22 cellular contexts compared by ENCODE assay signal in the genomic region with DNA sequence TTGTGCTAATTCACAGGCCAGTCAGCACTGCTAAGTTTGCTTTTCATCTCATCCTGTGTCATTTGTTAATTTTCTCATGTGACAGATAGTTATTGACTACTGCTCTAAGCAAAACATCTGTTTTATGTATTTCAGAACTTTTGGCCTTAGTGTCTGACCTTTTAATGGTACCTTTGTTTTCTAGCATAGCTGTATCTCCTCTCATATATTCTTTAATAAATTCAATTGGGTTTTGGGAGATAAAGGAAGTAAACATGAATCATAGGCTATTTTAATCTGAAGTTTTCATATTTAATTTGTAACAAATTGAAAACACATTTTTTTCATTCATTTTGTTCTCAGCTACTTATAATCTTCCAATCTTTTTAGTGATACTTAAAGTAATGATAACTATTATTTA. TPM values are rescaled to one million over a fixed set of nuclear protein-coding genes. Genes with fewer than 3 reads are reported as not detected.
DNase-seq lines count a peak whose midpoint lies in the region; ATAC-seq and FAIRE-seq lines count a peak whose summit lies in the region.
"Had no signal": no experiment of that assay in that cellular context is flagged by ENCODE, and none has a peak within 500 bp of the region (broad histone marks: within the 10 kb centered on the region; RNA-seq: fewer than 3 reads in every experiment).

No MANE protein-coding gene starts in this region.

- H3K14ac ChIP-seq in mesenchymal stem cell (ENCODE audit: low read length in 2 of 2): no peak overlapping the region

- no peak overlapping the region for H2BK120ac ChIP-seq in mesenchymal stem cell (ENCODE audit: low read depth, low read length)

- H3K4me1 ChIP-seq in mesenchymal stem cell (ENCODE audit: control insufficient read depth, insufficient read depth, low read depth, low read length): no peaks in the 10 kb centered on the region
- H3K4me1 ChIP-seq: BLaER1, Caco-2 had no signal

- H3K36me3 ChIP-seq in SK-N-MC (ENCODE audit: insufficient read depth, low read length) (0 out of 2 replicates have a peak, but pooled peaks cover 4% of the 10 kb centered on the region), mesenchymal stem cell (ENCODE audit: control insufficient read depth in 1 of 2, insufficient read depth in 2 of 2, low read depth in 1 of 2, low read length in 2 of 2) (no peaks in the 10 kb centered on the region)
- H3K36me3 ChIP-seq: BLaER1 had no signal

- H3K4ac ChIP-seq in mesenchymal stem cell (ENCODE audit: low read depth in 1 of 2, low read length in 2 of 2): no peak overlapping the region

- no peak overlapping the region for H4K8ac ChIP-seq in mesenchymal stem cell (ENCODE audit: low read length)

- no peak overlapping the region for H2AK5ac ChIP-seq in mesenchymal stem cell (ENCODE audit: low read length, severe bottlenecking)

- peak overlapping the region; percentile 71 for H3K27ac ChIP-seq in SK-N-MC
- H3K27ac ChIP-seq in mesenchymal stem cell (ENCODE audit: low read length, poor library complexity, severe bottlenecking): no peak overlapping the region
- H3K27ac ChIP-seq: BLaER1, C4-2B had no signal

- ATAC-seq in T-helper 17 cell (no peak), GM18502 (IDR thresholded peaks at IDR 0.05; ENCODE audit: poor library complexity, unreplicated experiment) (no peak)
- ATAC-seq: CD8-positive, alpha-beta T cell; GM23338; HCT116 had no signal

- no peak overlapping the region for H2BK15ac ChIP-seq in mesenchymal stem cell (ENCODE audit: low read depth, poor library complexity, severe bottlenecking)

- no peak overlapping the region for H4K91ac ChIP-seq in mesenchymal stem cell (ENCODE audit: low read length)

- no peak overlapping the region for H3K18ac ChIP-seq in mesenchymal stem cell (ENCODE audit: low read depth in 1 of 2, low read length in 2 of 2)

- H3K4me3 Mint-ChIP-seq in T-helper 17 cell: no peak overlapping the region
- no peak overlapping the region for H3K4me3 Mint-ChIP-seq in activated naive CD4-positive, alpha-beta T cell treated with anti-CD3 and anti-CD28 coated beads, Interleukin-2, amount 10 ng/mL, durations not matched to agents 7 days and 5 days
- H3K4me3 Mint-ChIP-seq: B cell; CD4-positive, CD25-positive, alpha-beta regulatory T cell; CD8-positive, alpha-beta T cell; GM23338; H9 had no signal

- CTCF ChIA-PET in activated naive CD4-positive, alpha-beta T cell treated with anti-CD3 and anti-CD28 coated beads, Interleukin-2, amount 10 ng/mL, durations not matched to agents 7 days and 5 days (lab: Charles Lee): interaction anchor here (2.4 kb wide), 1 partner anchor 701 kb away, joined by 7 read pairs; no protein-coding TSS in a partner anchor

- no peaks in the 10 kb centered on the region for H3K36me3 Mint-ChIP-seq in T-helper 17 cell (ENCODE audit: low read depth)
- no peaks in the 10 kb centered on the region for H3K36me3 Mint-ChIP-seq in activated naive CD4-positive, alpha-beta T cell treated with anti-CD3 and anti-CD28 coated beads, Interleukin-2, amount 10 ng/mL, durations not matched to agents 7 days and 5 days
- H3K36me3 Mint-ChIP-seq: CD8-positive, alpha-beta T cell had no signal

- H3K4me2 ChIP-seq in mesenchymal stem cell (ENCODE audit: low read length, poor library complexity, severe bottlenecking): no peak overlapping the region
- H3K4me2 ChIP-seq: BLaER1, GM23338 had no signal

- H3K79me1 ChIP-seq in mesenchymal stem cell (replicated peaks; ENCODE audit: low read length, poor library complexity, severe bottlenecking): peaks cover 7% of the 10 kb centered on the region

- H3K27me3 Mint-ChIP-seq in T-helper 17 cell: no peaks in the 10 kb centered on the region
- no peaks in the 10 kb centered on the region for H3K27me3 Mint-ChIP-seq in activated naive CD4-positive, alpha-beta T cell treated with anti-CD3 and anti-CD28 coated beads, Interleukin-2, amount 10 ng/mL, durations not matched to agents 7 days and 5 days
- H3K27me3 Mint-ChIP-seq: B cell; CD4-positive, CD25-positive, alpha-beta regulatory T cell had no signal

- H2AFZ ChIP-seq in mesenchymal stem cell (ENCODE audit: low read depth, low read length): no peak overlapping the region
- H2AFZ ChIP-seq: GM23338 had no signal

- H3K9ac ChIP-seq in SK-N-MC (ENCODE audit: insufficient read length): peak overlapping the region; percentile 24
- peak overlapping the region; percentile 16 for H3K9ac ChIP-seq in mesenchymal stem cell (ENCODE audit: low read length)
- H3K9ac ChIP-seq: BLaER1 had no signal

- no peaks in the 10 kb centered on the region for H3K27me3 ChIP-seq in mesenchymal stem cell (ENCODE audit: control insufficient read depth in 1 of 2, insufficient read depth in 1 of 2, low read length in 2 of 2)
- H3K27me3 ChIP-seq: BLaER1 had no signal

- no peak overlapping the region for H3K23ac ChIP-seq in mesenchymal stem cell (ENCODE audit: low read length in 2 of 2)

- H3K4me1 Mint-ChIP-seq in T-helper 17 cell: peaks cover 4% of the 10 kb centered on the region
- no peaks in the 10 kb centered on the region for H3K4me1 Mint-ChIP-seq in activated naive CD4-positive, alpha-beta T cell treated with anti-CD3 and anti-CD28 coated beads, Interleukin-2, amount 10 ng/mL, durations not matched to agents 7 days and 5 days
- H3K4me1 Mint-ChIP-seq: GM23338 had no signal

- no peak for DNase-seq in SK-N-MC (ENCODE audit: low read depth, low spot score)
- no peak for DNase-seq in T-helper 17 cell
- DNase-seq in mesenchymal stem cell: no peak
- no peak for DNase-seq in activated naive CD4-positive, alpha-beta T cell treated with anti-CD3 and anti-CD28 coated beads, Interleukin-2, amount 10 ng/mL, durations not matched to agents 7 days and 5 days
- no peak for DNase-seq in 8988T
- no peak for DNase-seq in NCI-H1694 treated with DMSO at 0.1 percent for 48 hours (lab: John Stamatoyannopoulos, UW)
- DNase-seq: Caco-2; CD4-positive, CD25-positive, alpha-beta regulatory T cell; CD8-positive, alpha-beta T cell; DMS153; DND-41; GDM1; H9 had no signal

- FAIRE-seq in G401.6 (lab: Jason Lieb, UNC): peak; percentile 27
- FAIRE-seq: GM12878, GM18507 had no signal

- H3K9me3 ChIP-seq in SK-N-MC (ENCODE audit: low read depth, low read length) (peaks cover 4% of the 10 kb centered on the region; the same call in 1 of the 2 replicates), T-helper 17 cell (ENCODE audit: control insufficient read depth, low read length, poor library complexity, severe bottlenecking) (no peaks in the 10 kb centered on the region), mesenchymal stem cell (ENCODE audit: control insufficient read depth, low read length) (peaks cover 8% of the 10 kb centered on the region)

- H3K27ac Mint-ChIP-seq in T-helper 17 cell: peak overlapping the region; percentile 11
- H3K27ac Mint-ChIP-seq in activated naive CD4-positive, alpha-beta T cell treated with anti-CD3 and anti-CD28 coated beads, Interleukin-2, amount 10 ng/mL, durations not matched to agents 7 days and 5 days: no peak overlapping the region
- H3K27ac Mint-ChIP-seq: B cell; CD4-positive, CD25-positive, alpha-beta regulatory T cell; CD8-positive, alpha-beta T cell; GM23338; H9 had no signal

- no peak overlapping the region for H2BK5ac ChIP-seq in mesenchymal stem cell (ENCODE audit: low read depth, low read length, poor library complexity, severe bottlenecking)

- no peak overlapping the region for H2BK12ac ChIP-seq in mesenchymal stem cell (ENCODE audit: low read length in 2 of 2)

- no peaks in the 10 kb centered on the region for H3K9me3 Mint-ChIP-seq in activated naive CD4-positive, alpha-beta T cell treated with anti-CD3 and anti-CD28 coated beads, Interleukin-2, amount 10 ng/mL, durations not matched to agents 7 days and 5 days

- H3K4me3 ChIP-seq in SK-N-MC (no peak overlapping the region), mesenchymal stem cell (ENCODE audit: insufficient read depth in 1 of 2, low read depth in 1 of 2, low read length in 2 of 2) (no peak overlapping the region)
- H3K4me3 ChIP-seq: BLaER1, GM12878, GM23338 had no signal

RNA-seq across cellular contexts. Expression of a gene that starts 13.1 kb away (rescaled TPM):
- total RNA-seq in T-helper 17 cell: 10 to 100 TPM; 10.5 to 14.5 TPM
- polyA plus RNA-seq in mesenchymal stem cell (2013, experiment 1 of 2): 119 TPM
- 118 TPM for polyA plus RNA-seq in mesenchymal stem cell (2013, experiment 2 of 2)

RNA-seq across cellular contexts. Expression of a gene that starts 13.2 kb away (rescaled TPM):
- total RNA-seq in T-helper 17 cell: 1 to 10 TPM; 6.6 to 6.8 TPM
- polyA plus RNA-seq in mesenchymal stem cell (2013, experiment 1 of 2): 7.6 TPM
- 7.9 TPM for polyA plus RNA-seq in mesenchymal stem cell (2013, experiment 2 of 2)
